8 cellular contexts compared by ENCODE assay signal in genomic region chr6:108592371-108593337, GRCh38. TPM values are rescaled to one million over a fixed set of nuclear protein-coding genes. Genes with fewer than 3 reads are reported as not detected.
DNase-seq lines count a peak whose midpoint lies in the region; ATAC-seq and TF ChIP-seq lines count a peak whose summit lies in the region.

No MANE protein-coding gene starts in this region.

- H3K4me1 ChIP-seq in SJCRH30, result peaks cover 72% of the 10 kb centered on the region
- peaks cover 100% of the 10 kb centered on the region for H3K4me1 ChIP-seq in body of pancreas
- H3K4me1 ChIP-seq in thoracic aorta (ENCODE audit: control insufficient read depth in 1 of 2, low read depth in 2 of 2), result peaks cover 93 to 100% of the 10 kb centered on the region in 2 donors

- H3K27me3 ChIP-seq in SJCRH30 (no peaks in the 10 kb centered on the region), body of pancreas (no peaks in the 10 kb centered on the region), thoracic aorta (replicated peaks; ENCODE audit: insufficient read depth) (no peaks in the 10 kb centered on the region)

- in situ Hi-C loops in ACHN (cut with HindIII; ENCODE audit: low pct_ligation_motif_present, low pct_unique_long_range_greater_than_20kb, low sequenced_read_pairs), result no loop called here

- ATAC-seq in GM18870 (IDR thresholded peaks at IDR 0.05; ENCODE audit: unreplicated experiment), result peak; percentile 76
- peak; percentile 70 for ATAC-seq in HG03097 (IDR thresholded peaks at IDR 0.05; ENCODE audit: low FRiP score, unreplicated experiment)
- no peak for ATAC-seq in body of pancreas
- peak; percentile 19 for ATAC-seq in thoracic aorta (ENCODE audit: insufficient number of reproducible peaks, low FRiP score, low read depth)
- no peak for ATAC-seq in HG02884 (IDR thresholded peaks at IDR 0.05; ENCODE audit: unreplicated experiment)

- intact Hi-C loops in body of pancreas (cut with DNase I), result no loop called here

- 52 to 56% methylated on average over 10 of the region's 10 CpGs for WGBS in body of pancreas, 2 donors

- TF ChIP-seq CTCF in body of pancreas (IDR thresholded peaks at IDR 0.05), result no peak
- no peak for TF ChIP-seq CTCF in thoracic aorta (IDR thresholded peaks at IDR 0.05)

- H3K9me3 ChIP-seq in SJCRH30 (replicated peaks) (no peaks in the 10 kb centered on the region), body of pancreas (no peaks in the 10 kb centered on the region), thoracic aorta (no peaks in the 10 kb centered on the region)

- no peaks in the 10 kb centered on the region for H3K36me3 ChIP-seq in SJCRH30
- H3K36me3 ChIP-seq in body of pancreas (replicated peaks in 1 of 2; ENCODE audit: insufficient read depth in 1 of 2, low read depth in 2 of 2), result no peaks in the 10 kb centered on the region
- no peaks in the 10 kb centered on the region for H3K36me3 ChIP-seq in thoracic aorta

- peak; percentile 38 for DNase-seq in ACHN
- peak; percentile 91 to 97 for DNase-seq in SJCRH30
- DNase-seq in body of pancreas, result peak in 2 of 4 donors; percentile 33 to 42
- DNase-seq in midbrain (lab: John Stamatoyannopoulos, UW), result peak; percentile 29
- no peak for DNase-seq in thoracic aorta (ENCODE audit: low spot score)

- no peak for TF ChIP-seq POLR2A in body of pancreas (IDR thresholded peaks at IDR 0.05)

- peak overlapping the region; percentile 82 for H3K27ac ChIP-seq in SJCRH30
- H3K27ac ChIP-seq in body of pancreas, result peak overlapping the region; percentile 17 to 86 (median 42)
- H3K27ac ChIP-seq in thoracic aorta, result peak overlapping the region; percentile 89 to 90

- H3K4me3 ChIP-seq in SJCRH30 (peak overlapping the region; percentile 11), body of pancreas (no peak overlapping the region), thoracic aorta (peak overlapping the region; percentile 28)

RNA-seq across cellular contexts. Expression of gene FOXO3, which starts 31.9 kb away (rescaled TPM):
- total RNA-seq in SJCRH30 (2014; rRNA removed; shearing (Covaris generic)), result 35.0 and 35.7 TPM in 2 replicates
- 10 to 100 TPM; 62.8 to 69.5 TPM for total RNA-seq in body of pancreas
- total RNA-seq in thoracic aorta, result 100 to 1,000 TPM; 106 to 149 TPM

Comparison
In these comparisons a context has a peak if more than half of its experiments do, and no peak if none do; other contexts are left out.
1. ATAC-seq: peak in GM18870 (single experiment), HG03097 (single experiment) and thoracic aorta (single experiment); none in body of pancreas (single experiment) and HG02884 (single experiment).
2. H3K4me3 ChIP-seq: peak in SJCRH30 (single experiment) and thoracic aorta (single experiment); none in body of pancreas (0 of 2).
3. Peak in every context shown above with its lines, with median percentiles within 50 percentile points of each other: H3K27ac ChIP-seq.